In genomic region chr2:7801212-7801611, GRCh38 we compare ENCODE assay signal across 32 cellular contexts.
"Had no signal": no experiment of that assay in that cellular context is flagged by ENCODE, and none has a peak within 500 bp of the region (broad histone marks: within the 10 kb centered on the region; RNA-seq: fewer than 3 reads in every experiment).

No MANE protein-coding gene starts in this region.

- H3K27me3 ChIP-seq: left lung, neural progenitor cell, right atrium auricular region, suprapubic skin, tibial artery, upper lobe of right lung, uterus had no signal

- H3K36me3 ChIP-seq: left lung, lower lobe of right lung, neural progenitor cell, neutrophil, right atrium auricular region, suprapubic skin, thoracic aorta, tibial artery, upper lobe of right lung, uterus had no signal

- H3K4me1 Mint-ChIP-seq: immature natural killer cell, mesothelial cell of epicardium, natural killer cell, nephron progenitor cell, neural progenitor cell had no signal

- H3K4me3 Mint-ChIP-seq: immature natural killer cell; mesothelial cell of epicardium; naive B cell; natural killer cell; nephron progenitor cell; neural progenitor cell; stimulated activated naive CD8-positive, alpha-beta T cell treated with anti-CD3 and anti-CD28 coated beads, Interleukin-15, Interleukin-2, amounts not matched to agents 100 ng/mL and 50 ng/mL, for 24 hours had no signal

- H3K79me2 ChIP-seq: parathyroid adenoma had no signal

- H3K27me3 Mint-ChIP-seq: stimulated activated naive CD8-positive, alpha-beta T cell treated with anti-CD3 and anti-CD28 coated beads, Interleukin-15, Interleukin-2, amounts not matched to agents 100 ng/mL and 50 ng/mL, for 24 hours had no signal

- FAIRE-seq: islet of Langerhans, kidney had no signal

- H3K4me3 ChIP-seq: left lung, lower lobe of right lung, neural progenitor cell, right atrium auricular region, skin epidermis, suprapubic skin, thoracic aorta, tibial artery, upper lobe of right lung, uterus had no signal

- H3K4me2 ChIP-seq: neural progenitor cell had no signal

- DNase-seq: hypothalamus; immature natural killer cell; kidney; left colon; left lung; lower lobe of right lung; mammary epithelial cell; mesenchymal stem cell; naive B cell; natural killer cell; nephron progenitor cell; occipital lobe; stimulated activated CD4-positive, alpha-beta T cell treated with anti-CD3 and anti-CD28 coated beads, Interleukin-12 subunit alpha, Interleukin-12 subunit beta, amount 100 ng/mL, for 4 hours; stimulated activated CD4-positive, alpha-beta T cell treated with anti-CD3 and anti-CD28 coated beads, Interleukin-15, amount 100 ng/mL, for 24 hours; stimulated activated CD4-positive, alpha-beta T cell treated with anti-CD3 and anti-CD28 coated beads, Interleukin-2, amount 100 ng/mL, for 24 hours; stimulated activated CD4-positive, alpha-beta T cell treated with anti-CD3 and anti-CD28 coated beads, Interleukin-4, amount 100 ng/mL, for 1 hour; stimulated activated naive CD4-positive, alpha-beta T cell; tibial artery; trophoblast cell; upper lobe of right lung; uterus had no signal

- H3K27ac ChIP-seq: left lung, lower lobe of right lung, neural progenitor cell, neutrophil, parathyroid adenoma, right atrium auricular region, skin epidermis, suprapubic skin, thoracic aorta, tibial artery, upper lobe of right lung, uterus had no signal

- H2AFZ ChIP-seq: neural progenitor cell, parathyroid adenoma had no signal

- H3K4me1 ChIP-seq: left lung, lower lobe of right lung, neural progenitor cell, parathyroid adenoma, right atrium auricular region, suprapubic skin, tibial artery, upper lobe of right lung, uterus had no signal

- H3K9ac ChIP-seq: neural progenitor cell, parathyroid adenoma had no signal

- ATAC-seq: left colon, left lung, lower lobe of right lung, natural killer cell, sciatic nerve, upper lobe of right lung had no signal

- H3K9me3 ChIP-seq: neutrophil, right atrium auricular region, thoracic aorta, upper lobe of right lung, uterus had no signal

- H3K27ac Mint-ChIP-seq: immature natural killer cell; mesothelial cell of epicardium; naive B cell; natural killer cell; nephron progenitor cell; neural progenitor cell; stimulated activated naive CD8-positive, alpha-beta T cell treated with anti-CD3 and anti-CD28 coated beads, Interleukin-15, Interleukin-2, amounts not matched to agents 100 ng/mL and 50 ng/mL, for 24 hours had no signal
